In genomic region chr3:5733995-5734394, GRCh38 we compare ENCODE assay signal across 10 cellular contexts.
"Had no signal": no experiment of that assay in that cellular context is flagged by ENCODE, and none has a peak within 500 bp of the region (broad histone marks: within the 10 kb centered on the region; RNA-seq: fewer than 3 reads in every experiment).

No MANE protein-coding gene starts in this region.

- FAIRE-seq: HepG2, HTR-8/SVneo had no signal

- H3K4me2 ChIP-seq: KMS-11 had no signal

- H3K27ac Mint-ChIP-seq: IgD-negative memory B cell had no signal

- H3K4me1 Mint-ChIP-seq: IgD-negative memory B cell had no signal

- DNase-seq: IMR-90, Karpas-422, Kasumi-1, KBM-7, KG1 had no signal

- H3K36me3 Mint-ChIP-seq: IgD-negative memory B cell had no signal

- H3K9ac ChIP-seq: KMS-11 had no signal

- ATAC-seq: HepG2 had no signal

- H3K4me3 Mint-ChIP-seq: IgD-negative memory B cell had no signal

- H3K27ac ChIP-seq: HL-60, KMS-11 had no signal
